In the genomic region with DNA sequence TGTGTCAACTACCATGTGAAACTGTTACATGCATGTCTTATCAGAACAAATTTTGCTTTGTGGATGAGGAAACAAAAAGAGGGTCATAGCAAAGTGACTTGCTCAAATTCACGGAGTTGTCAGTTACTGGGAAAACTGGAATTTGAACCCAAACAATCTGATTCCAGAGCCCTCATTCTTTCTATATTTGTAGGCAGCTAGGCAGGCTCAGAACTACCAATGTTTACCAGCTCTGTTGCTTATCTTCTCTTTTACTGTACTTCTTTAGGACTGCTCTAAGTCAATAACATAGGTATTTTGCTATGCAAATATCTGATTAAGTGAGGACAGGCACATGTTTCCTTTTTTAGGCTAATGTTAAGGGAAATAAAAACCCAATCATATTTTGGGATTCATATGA, we compare ENCODE assay signal across 1 cellular context.
TF ChIP-seq lines count a peak whose summit lies in the region.

No MANE protein-coding gene starts in this region.

TF ChIP-seq in GM23338, 12 proteins besides CTCF, POLR2A, EP300 and RAD21 (continued from another document):
- TF ChIP-seq, protein P1, sequence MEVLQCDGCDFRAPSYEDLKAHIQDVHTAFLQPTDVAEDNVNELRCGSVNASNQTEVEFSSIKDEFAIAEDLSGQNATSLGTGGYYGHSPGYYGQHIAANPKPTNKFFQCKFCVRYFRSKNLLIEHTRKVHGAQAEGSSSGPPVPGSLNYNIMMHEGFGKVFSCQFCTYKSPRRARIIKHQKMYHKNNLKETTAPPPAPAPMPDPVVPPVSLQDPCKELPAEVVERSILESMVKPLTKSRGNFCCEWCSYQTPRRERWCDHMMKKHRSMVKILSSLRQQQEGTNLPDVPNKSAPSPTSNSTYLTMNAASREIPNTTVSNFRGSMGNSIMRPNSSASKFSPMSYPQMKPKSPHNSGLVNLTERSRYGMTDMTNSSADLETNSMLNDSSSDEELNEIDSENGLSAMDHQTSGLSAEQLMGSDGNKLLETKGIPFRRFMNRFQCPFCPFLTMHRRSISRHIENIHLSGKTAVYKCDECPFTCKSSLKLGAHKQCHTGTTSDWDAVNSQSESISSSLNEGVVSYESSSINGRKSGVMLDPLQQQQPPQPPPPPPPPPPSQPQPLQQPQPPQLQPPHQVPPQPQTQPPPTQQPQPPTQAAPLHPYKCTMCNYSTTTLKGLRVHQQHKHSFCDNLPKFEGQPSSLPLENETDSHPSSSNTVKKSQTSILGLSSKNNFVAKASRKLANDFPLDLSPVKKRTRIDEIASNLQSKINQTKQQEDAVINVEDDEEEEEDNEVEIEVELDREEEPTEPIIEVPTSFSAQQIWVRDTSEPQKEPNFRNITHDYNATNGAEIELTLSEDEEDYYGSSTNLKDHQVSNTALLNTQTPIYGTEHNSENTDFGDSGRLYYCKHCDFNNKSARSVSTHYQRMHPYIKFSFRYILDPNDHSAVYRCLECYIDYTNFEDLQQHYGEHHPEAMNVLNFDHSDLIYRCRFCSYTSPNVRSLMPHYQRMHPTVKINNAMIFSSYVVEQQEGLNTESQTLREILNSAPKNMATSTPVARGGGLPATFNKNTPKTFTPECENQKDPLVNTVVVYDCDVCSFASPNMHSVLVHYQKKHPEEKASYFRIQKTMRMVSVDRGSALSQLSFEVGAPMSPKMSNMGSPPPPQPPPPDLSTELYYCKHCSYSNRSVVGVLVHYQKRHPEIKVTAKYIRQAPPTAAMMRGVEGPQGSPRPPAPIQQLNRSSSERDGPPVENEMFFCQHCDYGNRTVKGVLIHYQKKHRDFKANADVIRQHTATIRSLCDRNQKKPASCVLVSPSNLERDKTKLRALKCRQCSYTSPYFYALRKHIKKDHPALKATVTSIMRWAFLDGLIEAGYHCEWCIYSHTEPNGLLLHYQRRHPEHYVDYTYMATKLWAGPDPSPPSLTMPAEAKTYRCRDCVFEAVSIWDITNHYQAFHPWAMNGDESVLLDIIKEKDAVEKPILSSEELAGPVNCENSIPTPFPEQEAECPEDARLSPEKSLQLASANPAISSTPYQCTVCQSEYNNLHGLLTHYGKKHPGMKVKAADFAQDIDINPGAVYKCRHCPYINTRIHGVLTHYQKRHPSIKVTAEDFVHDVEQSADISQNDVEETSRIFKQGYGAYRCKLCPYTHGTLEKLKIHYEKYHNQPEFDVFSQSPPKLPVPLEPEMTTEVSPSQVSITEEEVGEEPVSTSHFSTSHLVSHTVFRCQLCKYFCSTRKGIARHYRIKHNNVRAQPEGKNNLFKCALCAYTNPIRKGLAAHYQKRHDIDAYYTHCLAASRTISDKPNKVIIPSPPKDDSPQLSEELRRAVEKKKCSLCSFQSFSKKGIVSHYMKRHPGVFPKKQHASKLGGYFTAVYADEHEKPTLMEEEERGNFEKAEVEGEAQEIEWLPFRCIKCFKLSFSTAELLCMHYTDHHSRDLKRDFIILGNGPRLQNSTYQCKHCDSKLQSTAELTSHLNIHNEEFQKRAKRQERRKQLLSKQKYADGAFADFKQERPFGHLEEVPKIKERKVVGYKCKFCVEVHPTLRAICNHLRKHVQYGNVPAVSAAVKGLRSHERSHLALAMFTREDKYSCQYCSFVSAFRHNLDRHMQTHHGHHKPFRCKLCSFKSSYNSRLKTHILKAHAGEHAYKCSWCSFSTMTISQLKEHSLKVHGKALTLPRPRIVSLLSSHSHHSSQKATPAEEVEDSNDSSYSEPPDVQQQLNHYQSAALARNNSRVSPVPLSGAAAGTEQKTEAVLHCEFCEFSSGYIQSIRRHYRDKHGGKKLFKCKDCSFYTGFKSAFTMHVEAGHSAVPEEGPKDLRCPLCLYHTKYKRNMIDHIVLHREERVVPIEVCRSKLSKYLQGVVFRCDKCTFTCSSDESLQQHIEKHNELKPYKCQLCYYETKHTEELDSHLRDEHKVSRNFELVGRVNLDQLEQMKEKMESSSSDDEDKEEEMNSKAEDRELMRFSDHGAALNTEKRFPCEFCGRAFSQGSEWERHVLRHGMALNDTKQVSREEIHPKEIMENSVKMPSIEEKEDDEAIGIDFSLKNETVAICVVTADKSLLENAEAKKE (CRISPR knock-in tag; IDR thresholded peaks at IDR 0.05): no peak
- TF ChIP-seq STAT1 (IDR thresholded peaks at IDR 0.05; ENCODE audit: unreplicated experiment): no peak
- TF ChIP-seq NANOG (IDR thresholded peaks at IDR 0.05; ENCODE audit: borderline replicate concordance): no peak
- TF ChIP-seq ZNF331 (CRISPR knock-in tag; IDR thresholded peaks at IDR 0.05; ENCODE audit: low read depth): no peak
- TF ChIP-seq EZH2 (IDR thresholded peaks at IDR 0.05; ENCODE audit: low read depth, unreplicated experiment): no peak
- no peak for TF ChIP-seq ETS1 (IDR thresholded peaks at IDR 0.05)
- no peak for TF ChIP-seq CREB1 (CRISPR knock-in tag; IDR thresholded peaks at IDR 0.05; ENCODE audit: low read depth)
- TF ChIP-seq EZH2phosphoT487 (IDR thresholded peaks at IDR 0.05; ENCODE audit: unreplicated experiment): no peak
- TF ChIP-seq, protein P2, sequence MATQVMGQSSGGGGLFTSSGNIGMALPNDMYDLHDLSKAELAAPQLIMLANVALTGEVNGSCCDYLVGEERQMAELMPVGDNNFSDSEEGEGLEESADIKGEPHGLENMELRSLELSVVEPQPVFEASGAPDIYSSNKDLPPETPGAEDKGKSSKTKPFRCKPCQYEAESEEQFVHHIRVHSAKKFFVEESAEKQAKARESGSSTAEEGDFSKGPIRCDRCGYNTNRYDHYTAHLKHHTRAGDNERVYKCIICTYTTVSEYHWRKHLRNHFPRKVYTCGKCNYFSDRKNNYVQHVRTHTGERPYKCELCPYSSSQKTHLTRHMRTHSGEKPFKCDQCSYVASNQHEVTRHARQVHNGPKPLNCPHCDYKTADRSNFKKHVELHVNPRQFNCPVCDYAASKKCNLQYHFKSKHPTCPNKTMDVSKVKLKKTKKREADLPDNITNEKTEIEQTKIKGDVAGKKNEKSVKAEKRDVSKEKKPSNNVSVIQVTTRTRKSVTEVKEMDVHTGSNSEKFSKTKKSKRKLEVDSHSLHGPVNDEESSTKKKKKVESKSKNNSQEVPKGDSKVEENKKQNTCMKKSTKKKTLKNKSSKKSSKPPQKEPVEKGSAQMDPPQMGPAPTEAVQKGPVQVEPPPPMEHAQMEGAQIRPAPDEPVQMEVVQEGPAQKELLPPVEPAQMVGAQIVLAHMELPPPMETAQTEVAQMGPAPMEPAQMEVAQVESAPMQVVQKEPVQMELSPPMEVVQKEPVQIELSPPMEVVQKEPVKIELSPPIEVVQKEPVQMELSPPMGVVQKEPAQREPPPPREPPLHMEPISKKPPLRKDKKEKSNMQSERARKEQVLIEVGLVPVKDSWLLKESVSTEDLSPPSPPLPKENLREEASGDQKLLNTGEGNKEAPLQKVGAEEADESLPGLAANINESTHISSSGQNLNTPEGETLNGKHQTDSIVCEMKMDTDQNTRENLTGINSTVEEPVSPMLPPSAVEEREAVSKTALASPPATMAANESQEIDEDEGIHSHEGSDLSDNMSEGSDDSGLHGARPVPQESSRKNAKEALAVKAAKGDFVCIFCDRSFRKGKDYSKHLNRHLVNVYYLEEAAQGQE (IDR thresholded peaks at IDR 0.05; ENCODE audit: unreplicated experiment): no peak
- TF ChIP-seq JUNB (IDR thresholded peaks at IDR 0.05; ENCODE audit: unreplicated experiment): no peak
- TF ChIP-seq ZNF114 (CRISPR knock-in tag; IDR thresholded peaks at IDR 0.05): no peak
